8 cellular contexts compared by ENCODE assay signal in the genomic region with DNA sequence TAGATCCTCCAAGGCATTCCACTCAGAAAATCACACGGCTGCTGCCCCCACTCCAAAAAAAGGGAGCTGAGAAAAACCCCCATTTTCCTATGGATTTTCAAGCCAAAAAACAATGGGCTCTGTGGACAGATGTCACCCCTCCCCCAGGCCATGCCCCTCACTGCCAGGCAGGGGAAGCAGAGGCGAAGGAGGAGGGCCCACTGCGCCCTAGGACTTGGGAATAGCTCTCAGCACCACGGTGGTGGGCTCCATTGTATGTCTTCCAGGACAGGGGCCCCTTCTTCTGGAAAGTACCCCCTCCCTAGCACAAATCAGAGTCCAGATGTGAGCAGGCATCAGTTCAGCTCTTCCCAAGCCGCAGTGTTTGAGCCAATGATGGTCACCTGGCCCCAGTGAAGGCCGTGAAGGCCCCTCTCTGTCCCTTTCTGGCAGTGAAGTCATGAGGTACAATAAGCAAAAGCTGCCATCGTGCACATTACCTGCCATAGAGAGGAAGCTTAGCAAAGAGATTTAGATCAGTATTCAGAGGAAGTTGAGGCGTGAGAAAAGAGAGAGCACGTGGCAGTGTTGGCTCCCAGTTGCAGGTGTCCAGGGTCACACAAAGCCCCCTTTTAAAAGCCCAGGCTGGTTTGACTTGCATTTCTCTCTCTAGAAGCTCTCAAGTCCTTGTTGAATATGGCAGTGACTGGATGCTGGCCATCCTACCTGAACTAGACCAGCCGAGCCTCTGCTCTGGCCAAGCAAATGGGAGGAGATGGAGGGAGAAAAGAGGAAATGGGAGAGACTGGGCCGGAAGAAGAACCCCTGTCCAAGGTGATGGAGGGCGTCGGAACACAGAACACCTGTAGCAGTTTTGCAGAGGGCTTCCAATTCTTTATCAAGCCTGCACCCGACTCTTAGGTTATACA.
DNase-seq lines count a peak whose midpoint lies in the region; ATAC-seq and TF ChIP-seq lines count a peak whose summit lies in the region.

No MANE protein-coding gene starts in this region.

- BruUV-seq in PC-9 (replicated peaks; lab: Mats Ljungman, UMichigan) = no TSS peak

- H3K36me3 Mint-ChIP-seq in endothelial cell (ENCODE audit: low read depth, unreplicated experiment) = no peaks in the 10 kb centered on the region

- intact Hi-C loops in PC-9 (cut with micrococcal nuclease; ENCODE audit: unreplicated experiment) (loop anchor here (1.0 to 5.0 kb wide), 5 partner anchors 18 to 322 kb away; no protein-coding TSS in a partner anchor), prostate gland (cut with DNase I) (loop anchor here (10.0 kb wide), 1 partner anchor 445 kb away; no protein-coding TSS in a partner anchor)

- no peak overlapping the region for H3K4me3 Mint-ChIP-seq in endothelial cell (ENCODE audit: unreplicated experiment)

- H3K4me2 ChIP-seq in DOHH2 (ENCODE audit: low read length) (peak overlapping the region; percentile 50), PC-9 (peak overlapping the region; percentile 68)

- H3K79me2 ChIP-seq in DOHH2 (ENCODE audit: control insufficient read depth, low read length) (no peaks in the 10 kb centered on the region), PC-9 (ENCODE audit: low read depth) (peaks cover 17% of the 10 kb centered on the region)

- TF ChIP-seq CTCF in DOHH2 (IDR thresholded peaks at IDR 0.05; ENCODE audit: low read depth, low read length, poor library complexity, severe bottlenecking) = no peak
- TF ChIP-seq CTCF in PC-9 (conservative IDR thresholded peaks at IDR 0.05) = no peak
- no peak for TF ChIP-seq CTCF in prostate gland (IDR thresholded peaks at IDR 0.05)
- TF ChIP-seq CTCF in endothelial cell (IDR thresholded peaks at IDR 0.05; ENCODE audit: unreplicated experiment) = no peak

- peak overlapping the region; percentile 23 for H3K4me3 ChIP-seq in DOHH2 (ENCODE audit: low read length)
- peak overlapping the region; percentile 24; the same call in 1 of the 2 replicates for H3K4me3 ChIP-seq in PC-9
- no peak overlapping the region for H3K4me3 ChIP-seq in effector memory CD4-positive, alpha-beta T cell (ENCODE audit: insufficient read depth, low read depth, low read length, poor library complexity, severe bottlenecking)
- no peak overlapping the region for H3K4me3 ChIP-seq in prostate gland

- H3K36me3 ChIP-seq in DOHH2 (ENCODE audit: control insufficient read depth, low read length) (no peaks in the 10 kb centered on the region), PC-9 (ENCODE audit: low read depth) (no peaks in the 10 kb centered on the region), prostate gland (no peaks in the 10 kb centered on the region)
- no peaks in the 10 kb centered on the region for H3K36me3 ChIP-seq in effector memory CD4-positive, alpha-beta T cell (ENCODE audit: control insufficient read depth, insufficient read depth, low read length)

- TF ChIP-seq POLR2A in prostate gland (IDR thresholded peaks at IDR 0.05) (no peak), GM18505 (IDR thresholded peaks at IDR 0.05; ENCODE audit: borderline replicate concordance, extremely low read depth, insufficient read depth, insufficient read length) (no peak)

- WGBS in prostate gland = 67% methylated on average over 14 of the region's 14 CpGs

- CTCF ChIA-PET in PC-9 (lab: Charles Lee) = interaction anchor here (0.5 to 1.7 kb wide), 4 partner anchors 32 to 481 kb away, joined by 3 to 4 read pairs (median 3); no protein-coding TSS in a partner anchor

- H3K27me3 ChIP-seq in DOHH2 (ENCODE audit: control insufficient read depth, low read length) (no peaks in the 10 kb centered on the region), PC-9 (ENCODE audit: insufficient read depth, low read depth) (no peaks in the 10 kb centered on the region), prostate gland (replicated peaks; ENCODE audit: insufficient read depth) (no peaks in the 10 kb centered on the region)
- H3K27me3 ChIP-seq in effector memory CD4-positive, alpha-beta T cell (replicated peaks; ENCODE audit: control insufficient read depth, insufficient read depth, low read length, poor library complexity, severe bottlenecking) = no peaks in the 10 kb centered on the region

- POLR2A ChIA-PET in PC-9 (lab: Charles Lee; ENCODE audit: unreplicated experiment) = interaction anchor here (0.6 to 1.4 kb wide), 10 partner anchors 8 to 376 kb away, joined by 3 to 9 read pairs (median 4); no protein-coding TSS in a partner anchor

- peaks cover 5% of the 10 kb centered on the region; the same call in 1 of the 2 replicates for H3F3A ChIP-seq in DOHH2 (ENCODE audit: control insufficient read depth, insufficient read depth)
- H3F3A ChIP-seq in PC-9 (ENCODE audit: insufficient read depth, low read depth) = peaks cover 82% of the 10 kb centered on the region

- H3K9me2 ChIP-seq in DOHH2 (replicated peaks; ENCODE audit: control insufficient read depth, low read length) = no peaks in the 10 kb centered on the region
- no peaks in the 10 kb centered on the region for H3K9me2 ChIP-seq in PC-9 (ENCODE audit: insufficient read depth)

- ATAC-seq in GM18505 (IDR thresholded peaks at IDR 0.05; ENCODE audit: unreplicated experiment) = no peak
- no peak for ATAC-seq in GM19351 (IDR thresholded peaks at IDR 0.05; ENCODE audit: unreplicated experiment)

- H2AFZ ChIP-seq in PC-9 = no peak overlapping the region

- no peaks in the 10 kb centered on the region for H3K9me3 Mint-ChIP-seq in endothelial cell (ENCODE audit: unreplicated experiment)

- H3K9me3 ChIP-seq in DOHH2 (ENCODE audit: control insufficient read depth, insufficient read depth, low read length) (no peaks in the 10 kb centered on the region), PC-9 (ENCODE audit: insufficient read depth, low read depth) (no peaks in the 10 kb centered on the region), prostate gland (no peaks in the 10 kb centered on the region)
- H3K9me3 ChIP-seq in effector memory CD4-positive, alpha-beta T cell (ENCODE audit: control insufficient read depth, low read length) = no peaks in the 10 kb centered on the region

- H4K20me1 ChIP-seq in DOHH2 (ENCODE audit: control insufficient read depth, insufficient read depth, low read depth, low read length) = no peaks in the 10 kb centered on the region
- H4K20me1 ChIP-seq in PC-9 (ENCODE audit: insufficient read depth) = no peaks in the 10 kb centered on the region

- H3K27me3 Mint-ChIP-seq in endothelial cell (ENCODE audit: unreplicated experiment) = peaks cover 6% of the 10 kb centered on the region

- DNase-seq in PC-9 (no peak), prostate gland (ENCODE audit: low spot score) (no peak), endothelial cell (ENCODE audit: low spot score) (no peak), NCI-H2227 treated with DMSO at 0.1 percent for 48 hours (lab: John Stamatoyannopoulos, UW) (no peak)
- DNase-seq in effector memory CD4-positive, alpha-beta T cell = no peak

- peaks cover 54% of the 10 kb centered on the region for H3K4me1 Mint-ChIP-seq in endothelial cell (ENCODE audit: unreplicated experiment)

- peak overlapping the region; percentile 44 for H3K27ac ChIP-seq in DOHH2 (ENCODE audit: low read depth, low read length)
- H3K27ac ChIP-seq in PC-9 = peak overlapping the region; percentile 99
- peak overlapping the region; percentile 87 for H3K27ac ChIP-seq in effector memory CD4-positive, alpha-beta T cell (ENCODE audit: insufficient read depth, low read length, poor library complexity, severe bottlenecking)
- peak overlapping the region; percentile 74 for H3K27ac ChIP-seq in prostate gland

- no peak overlapping the region for H3K27ac Mint-ChIP-seq in endothelial cell (ENCODE audit: unreplicated experiment)

- H3K4me1 ChIP-seq in DOHH2 (ENCODE audit: control insufficient read depth, low read length) (peaks cover 58% of the 10 kb centered on the region), PC-9 (replicated peaks; ENCODE audit: insufficient read depth) (peaks cover 99% of the 10 kb centered on the region), prostate gland (replicated peaks) (peaks cover 18% of the 10 kb centered on the region)
- peaks cover 46% of the 10 kb centered on the region for H3K4me1 ChIP-seq in effector memory CD4-positive, alpha-beta T cell (ENCODE audit: control insufficient read depth, insufficient read depth, low read length, poor library complexity, severe bottlenecking)

Comparison
In these comparisons a context has a peak if more than half of its experiments do, and no peak if none do; other contexts are left out.
1. H3K27ac ChIP-seq: peak in every context shown above with its lines; median percentile 99 in PC-9; 87 in effector memory CD4-positive, alpha-beta T cell; 74 in prostate gland; 44 in DOHH2.
2. H3K4me3 ChIP-seq: peak in DOHH2 (single experiment) and PC-9 (single experiment); none in effector memory CD4-positive, alpha-beta T cell (single experiment) and prostate gland (0 of 2).